Comparison of ENCODE assay signal across 10 cellular contexts in genomic region chr1:229407206-229408026, GRCh38. TPM values are rescaled to one million over a fixed set of nuclear protein-coding genes. Genes with fewer than 3 reads are reported as not detected.
DNase-seq lines count a peak whose midpoint lies in the region; ATAC-seq and TF ChIP-seq lines count a peak whose summit lies in the region.
"Had no signal": no experiment of that assay in that cellular context is flagged by ENCODE, and none has a peak within 500 bp of the region (broad histone marks: within the 10 kb centered on the region; RNA-seq: fewer than 3 reads in every experiment).

No MANE protein-coding gene starts in this region.

- no peaks in the 10 kb centered on the region for H3K36me3 ChIP-seq in BLaER1 treated with 17β-estradiol and CSF1 and Interleukin-3, amounts not matched to agents 10 nM and 100 nM
- H3K36me3 ChIP-seq in esophagus (ENCODE audit: control insufficient read depth in 2 of 2, insufficient read depth in 2 of 2, low read length in 1 of 2) (no peaks in the 10 kb centered on the region), ovary (no peaks in the 10 kb centered on the region)
- H3K36me3 ChIP-seq: neutrophil had no signal

- peaks cover 43% of the 10 kb centered on the region for H3K27me3 Mint-ChIP-seq in IgD-negative memory B cell

- peaks cover 2% of the 10 kb centered on the region for H3K36me3 Mint-ChIP-seq in IgD-negative memory B cell

- H3K4me2 ChIP-seq in BLaER1 treated with 17β-estradiol and CSF1 and Interleukin-3, amounts not matched to agents 10 nM and 100 nM, result peak overlapping the region; percentile 69 to 97 (median 88)

- TF ChIP-seq POLR2A in ovary (IDR thresholded peaks at IDR 0.05), result no peak

- H3K4me1 Mint-ChIP-seq in IgD-negative memory B cell, result peaks cover 6 to 11% (median 6%) of the 10 kb centered on the region in 3 donors

- peak overlapping the region; percentile 34 to 62 (median 46); a peak in 19 of 20 replicates for H3K4me3 ChIP-seq in BLaER1 treated with 17β-estradiol and CSF1 and Interleukin-3, amounts not matched to agents 10 nM and 100 nM
- H3K4me3 ChIP-seq in esophagus (ENCODE audit: low read depth in 1 of 2, low read length in 2 of 2) (peak overlapping the region; percentile 15 to 25), ovary (peak overlapping the region; percentile 10)

- ATAC-seq in HG03025 (IDR thresholded peaks at IDR 0.05; ENCODE audit: low FRiP score, unreplicated experiment), result no peak

- no peak for TF ChIP-seq EP300 in ovary (IDR thresholded peaks at IDR 0.05)

- H3K9me3 ChIP-seq in BLaER1 treated with 17β-estradiol and CSF1 and Interleukin-3, amounts not matched to agents 10 nM and 100 nM (replicated peaks in 1 of 11), result no peaks in the 10 kb centered on the region
- no peaks in the 10 kb centered on the region for H3K9me3 ChIP-seq in esophagus (ENCODE audit: control insufficient read depth in 2 of 2, insufficient read depth in 1 of 2, low read depth in 1 of 2, low read length in 1 of 2)
- H3K9me3 ChIP-seq in ovary, result no peaks in the 10 kb centered on the region
- H3K9me3 ChIP-seq: neutrophil had no signal

- intact Hi-C loops in ovary (cut with DNase I), result no loop called here

- H3K27me3 ChIP-seq in BLaER1 treated with 17β-estradiol and CSF1 and Interleukin-3, amounts not matched to agents 10 nM and 100 nM, result peaks cover 36 to 51% (median 44%) of the 10 kb centered on the region in 11 experiments
- H3K27me3 ChIP-seq in esophagus (ENCODE audit: control insufficient read depth in 1 of 2, insufficient read depth in 2 of 2, low read length in 2 of 2) (peaks cover 0 to 9% of the 10 kb centered on the region in 2 donors), ovary (no peaks in the 10 kb centered on the region)

- H4K20me1 ChIP-seq in BLaER1 treated with 17β-estradiol and CSF1 and Interleukin-3, amounts not matched to agents 10 nM and 100 nM, result peaks cover 0 to 5% (median 0%) of the 10 kb centered on the region in 11 experiments; a peak in 2 of 22 replicates

- no peak for TF ChIP-seq CTCF in ovary (IDR thresholded peaks at IDR 0.05)

- peaks cover 27 to 40% (median 33%) of the 10 kb centered on the region in 10 experiments for H3K4me1 ChIP-seq in BLaER1 treated with 17β-estradiol and CSF1 and Interleukin-3, amounts not matched to agents 10 nM and 100 nM
- H3K4me1 ChIP-seq in esophagus (ENCODE audit: control insufficient read depth in 2 of 2, insufficient read depth in 2 of 2, low read length in 1 of 2) (peaks cover 0 to 17% of the 10 kb centered on the region in 2 donors), ovary (ENCODE audit: insufficient read depth) (peaks cover 15% of the 10 kb centered on the region)

- H3K9me3 Mint-ChIP-seq in IgD-negative memory B cell, result no peaks in the 10 kb centered on the region

- peak overlapping the region in 3 of 4 donors; percentile 72 to 94 (median 79) for H3K4me3 Mint-ChIP-seq in IgD-negative memory B cell

- no peak overlapping the region for H3K27ac ChIP-seq in BLaER1 treated with 17β-estradiol and CSF1 and Interleukin-3, amounts not matched to agents 10 nM and 100 nM
- H3K27ac ChIP-seq in esophagus (ENCODE audit: low read depth in 2 of 2, low read length in 1 of 2), result no peak overlapping the region
- no peak overlapping the region for H3K27ac ChIP-seq in ovary
- H3K27ac ChIP-seq: neutrophil had no signal

- 7 to 12% methylated on average over 66 to 68 of the region's 68 CpGs for WGBS in esophagus, 2 donors
- WGBS in ovary, 3 donors, result 3 to 7% (median 3%) methylated on average over 66 to 68 of the region's 68 CpGs

- peak overlapping the region in 8 of 11 experiments; percentile 1 to 54 (median 29); a peak in 8 of 22 replicates for H3K9ac ChIP-seq in BLaER1 treated with 17β-estradiol and CSF1 and Interleukin-3, amounts not matched to agents 10 nM and 100 nM

- DNase-seq in ovary (no peak), NCI-H2081 treated with DMSO at 0.1 percent for 48 hours (lab: John Stamatoyannopoulos, UW) (no peak), NCI-H1694 (lab: John Stamatoyannopoulos, UW) (no peak), activated gamma-delta T cell treated with Interleukin-2 at 50 U/mL for 16 hours (no peak)
- DNase-seq: NCI-H1436 had no signal

- no peak overlapping the region for H3K27ac Mint-ChIP-seq in IgD-negative memory B cell

RNA-seq across cellular contexts. Expression of gene ACTA1, which starts 26.5 kb away (rescaled TPM):
- polyA plus RNA-seq in IgD-negative memory B cell (not detected), esophagus (1 to 10 TPM in 1 of 2 donors, under 1 TPM in 1; 0.35 to 1.8 TPM), ovary (under 1 TPM; 0.47 to 0.70 TPM)
- total RNA-seq in ovary, result 1 to 10 TPM in 2 of 7 donors, under 1 TPM in 1, not detected in 4; 0.33 to 3.3 (median 2.1) TPM
